8 cellular contexts compared by ENCODE assay signal in the genomic region with DNA sequence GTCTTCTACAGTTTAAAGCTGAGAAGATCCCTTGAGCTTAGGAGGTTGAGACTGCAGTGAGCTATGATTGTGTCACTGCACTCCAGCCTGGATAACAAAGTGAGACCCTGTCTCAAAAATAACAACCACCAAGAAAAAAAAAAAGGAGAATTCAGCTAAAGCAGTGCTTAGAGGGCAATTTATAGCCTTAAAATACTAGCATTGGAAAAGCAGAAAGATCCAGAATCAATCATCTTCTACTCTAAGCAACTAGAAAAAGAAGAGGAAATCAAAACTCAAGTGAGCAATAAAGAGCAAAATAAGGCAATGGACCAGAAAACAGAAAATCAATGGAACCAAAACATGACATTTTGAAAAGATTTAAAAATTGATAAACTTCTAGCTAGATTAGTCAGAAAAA. TPM values are rescaled to one million over a fixed set of nuclear protein-coding genes. Genes with fewer than 3 reads are reported as not detected.
DNase-seq lines count a peak whose midpoint lies in the region; ATAC-seq and TF ChIP-seq lines count a peak whose summit lies in the region.

No MANE protein-coding gene starts in this region.

- H3K36me3 ChIP-seq in left ventricle myocardium inferior (no peaks in the 10 kb centered on the region), body of pancreas (replicated peaks in 1 of 2; ENCODE audit: insufficient read depth in 1 of 2, low read depth in 2 of 2) (no peaks in the 10 kb centered on the region), muscle layer of colon (ENCODE audit: insufficient read depth, low read length) (no peaks in the 10 kb centered on the region)

- peak overlapping the region; percentile 19 for H3K9ac ChIP-seq in muscle layer of colon (ENCODE audit: low read length)

- H3K27ac ChIP-seq in left ventricle myocardium inferior (replicated peaks) (peak overlapping the region; percentile 91), body of pancreas (peak overlapping the region in 3 of 4 donors; percentile 96 to 98 (median 96)), muscle layer of colon (ENCODE audit: low read depth, low read length) (no peak overlapping the region)

- no peak for TF ChIP-seq CTCF in left ventricle myocardium inferior (IDR thresholded peaks at IDR 0.05; ENCODE audit: borderline replicate concordance)
- TF ChIP-seq CTCF in body of pancreas (IDR thresholded peaks at IDR 0.05) = no peak

- peaks cover 34% of the 10 kb centered on the region for H3K9me3 ChIP-seq in left ventricle myocardium inferior (replicated peaks)
- no peaks in the 10 kb centered on the region for H3K9me3 ChIP-seq in body of pancreas
- H3K9me3 ChIP-seq in muscle layer of colon (ENCODE audit: low read length) = peaks cover 6% of the 10 kb centered on the region

- H3K4me1 ChIP-seq in left ventricle myocardium inferior (peaks cover 27% of the 10 kb centered on the region), body of pancreas (peaks cover 14% of the 10 kb centered on the region), muscle layer of colon (ENCODE audit: insufficient read depth, low read length) (peaks cover 8% of the 10 kb centered on the region)

- no peak for ATAC-seq in Right ventricle myocardium superior (ENCODE audit: poor library complexity)
- ATAC-seq in body of pancreas = no peak
- no peak for ATAC-seq in GM19351 (IDR thresholded peaks at IDR 0.05; ENCODE audit: unreplicated experiment)

- in situ Hi-C loops in KBM-7 (cut with MboI; ENCODE audit: low pct_unique_long_range_greater_than_20kb, low sequenced_read_pairs) = no loop called here

- H3K4me3 ChIP-seq in left ventricle myocardium inferior (peak overlapping the region; percentile 81), body of pancreas (no peak overlapping the region), muscle layer of colon (ENCODE audit: low read depth in 1 of 2, low read length in 2 of 2) (peak overlapping the region; percentile 88 to 91)

- DNase-seq in left ventricle myocardium inferior (no peak), Right ventricle myocardium superior (no peak), body of pancreas (no peak), KBM-7 (no peak), DMS153 (lab: John Stamatoyannopoulos, UW) (no peak), Ammon's horn (ENCODE audit: low spot score) (no peak)

- H3K27me3 ChIP-seq in left ventricle myocardium inferior (ENCODE audit: low read depth) (no peaks in the 10 kb centered on the region), body of pancreas (no peaks in the 10 kb centered on the region), muscle layer of colon (ENCODE audit: control insufficient read depth in 1 of 2, insufficient read depth in 2 of 2, low read length in 2 of 2) (no peaks in the 10 kb centered on the region)

- intact Hi-C loops in left ventricle myocardium inferior (cut with micrococcal nuclease) = no loop called here
- intact Hi-C loops in Right ventricle myocardium superior (cut with DNase I) = no loop called here
- intact Hi-C loops in body of pancreas (cut with DNase I) = no loop called here

- TF ChIP-seq POLR2A in body of pancreas (IDR thresholded peaks at IDR 0.05) = no peak

RNA-seq across cellular contexts. Expression of gene PI4K2B, which starts 0.6 kb away (rescaled TPM):
- 2.3 TPM for total RNA-seq in left ventricle myocardium inferior
- total RNA-seq in Right ventricle myocardium superior = 1.9 TPM
- 10 to 100 TPM in 1 of 2 donors, 1 to 10 TPM in 1; 5.3 to 16.3 TPM for total RNA-seq in body of pancreas

Comparison
In these comparisons a context has a peak if more than half of its experiments do, and no peak if none do; other contexts are left out.
1. H3K4me3 ChIP-seq: peak in left ventricle myocardium inferior (single experiment) and muscle layer of colon (2 of 2); none in body of pancreas (0 of 2).